8 cellular contexts compared by ENCODE assay signal in the genomic region with DNA sequence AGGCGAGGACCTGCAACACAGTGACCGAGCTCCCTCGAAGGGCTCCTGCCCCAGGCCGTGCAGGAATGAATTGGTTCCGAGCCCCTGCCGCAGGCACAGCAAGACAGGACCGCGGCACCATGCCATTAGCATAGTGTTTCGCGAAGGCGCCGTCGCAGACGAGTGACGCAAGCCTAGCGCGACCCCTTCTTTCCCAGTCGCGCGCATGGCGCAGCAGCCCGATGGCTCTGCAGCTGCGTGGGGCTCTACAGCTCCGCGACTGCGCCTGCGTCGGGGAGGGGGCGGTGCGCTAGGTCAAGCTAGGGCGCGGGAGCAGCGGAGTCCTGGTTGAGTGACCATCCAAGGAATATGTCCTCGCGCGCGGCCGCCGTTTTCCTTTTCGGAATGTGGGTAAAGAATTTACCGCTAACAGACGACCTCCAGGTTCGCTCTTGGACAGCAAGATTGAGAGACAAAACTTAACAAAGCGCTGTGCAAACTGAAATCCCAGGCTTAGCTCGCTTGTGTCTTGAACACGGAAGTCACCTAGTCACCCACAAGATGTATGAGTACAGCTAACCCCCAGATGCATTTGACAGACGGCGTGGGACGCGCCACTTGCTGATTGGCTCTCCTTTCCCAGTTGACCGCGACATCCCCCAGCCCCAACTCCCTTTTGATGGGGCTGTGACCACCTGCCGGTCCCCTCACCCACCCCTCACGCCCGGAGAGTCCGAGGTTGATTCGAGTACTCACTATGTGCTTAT. TPM values are rescaled to one million over a fixed set of nuclear protein-coding genes. Genes with fewer than 3 reads are reported as not detected.
DNase-seq lines count a peak whose midpoint lies in the region; ATAC-seq, FAIRE-seq and TF ChIP-seq lines count a peak whose summit lies in the region.

A gene (minus strand): TSS at position 164 of the 746 bp plus-strand sequence. CDS start 32 bp downstream, at position 132.

- peak; percentile 93 for ATAC-seq in GM21576 (IDR thresholded peaks at IDR 0.05; ENCODE audit: unreplicated experiment)

- H3K9me3 Mint-ChIP-seq in IgD-negative memory B cell, result no peaks in the 10 kb centered on the region

- H3K9ac ChIP-seq in endothelial cell of umbilical vein (replicated peaks; ENCODE audit: extremely low read depth, insufficient read depth, low read length), result peak within 1 kb of the TSS; percentile 82

- H3K36me3 Mint-ChIP-seq in IgD-negative memory B cell, result peaks cover 2% of the 10 kb centered on the region

- H3K4me3 Mint-ChIP-seq in IgD-negative memory B cell, result peak within 1 kb of the TSS; percentile 97 to 100 (median 98)

- peak within 1 kb of the TSS; percentile 95 to 99 (median 97) for H3K27ac Mint-ChIP-seq in IgD-negative memory B cell

- no peaks in the 10 kb centered on the region for H3K36me3 ChIP-seq in endothelial cell of umbilical vein (ENCODE audit: control insufficient read depth in 2 of 2, extremely low read depth in 1 of 2, insufficient read depth in 2 of 2, low read length in 2 of 2)

- peak; percentile 69 for FAIRE-seq in endothelial cell of umbilical vein (lab: Jason Lieb, UNC)

- CTCF ChIA-PET in endothelial cell of umbilical vein (lab: Charles Lee), result interaction anchor here (1.0 to 1.6 kb wide), 4 partner anchors 11 to 276 kb away, joined by 3 to 4 read pairs (median 3); no protein-coding TSS in a partner anchor

- no peak for TF ChIP-seq CTCF in endothelial cell of umbilical vein (IDR thresholded peaks at IDR 0.05; ENCODE audit: extremely low read depth in 1 of 2, insufficient read depth in 1 of 2, low read depth in 1 of 2, low read length in 2 of 2)

- no peaks in the 10 kb centered on the region for H4K20me1 ChIP-seq in endothelial cell of umbilical vein (replicated peaks; ENCODE audit: control insufficient read depth, extremely low read depth, insufficient read depth, low read length)

- intact Hi-C loops in endothelial cell of umbilical vein (cut with micrococcal nuclease), result loop anchor here (1.0 kb wide), 2 partner anchors 24 to 304 kb away; a partner anchor contains a TSS

- BruUV-seq in endothelial cell of umbilical vein (replicated peaks; lab: Mats Ljungman, UMichigan), result TSS peak; percentile 99

- dilution Hi-C loops in endothelial cell of umbilical vein (cut with MboI; ENCODE audit: extremely low pct_ligation_motif_present, low sequenced_read_pairs), result no loop called here

- peak; percentile 90 for TF ChIP-seq POLR2A in endothelial cell of umbilical vein (IDR thresholded peaks at IDR 0.05; ENCODE audit: low read depth, low read length)

- peak within 1 kb of the TSS; percentile 96 for H3K4me2 ChIP-seq in endothelial cell of umbilical vein (ENCODE audit: insufficient read depth, low read length)

- POLR2A ChIA-PET in endothelial cell of umbilical vein (lab: Charles Lee), result interaction anchor here (0.5 to 1.8 kb wide), 2 partner anchors 25 to 479 kb away, joined by 3 to 6 read pairs; a partner anchor contains a TSS

- peaks cover 33% of the 10 kb centered on the region for H3K79me2 ChIP-seq in endothelial cell of umbilical vein (ENCODE audit: control insufficient read depth, insufficient read depth, low read length)

- no peaks in the 10 kb centered on the region for H3K27me3 Mint-ChIP-seq in IgD-negative memory B cell

- H3K27me3 ChIP-seq in endothelial cell of umbilical vein (ENCODE audit: control insufficient read depth in 2 of 2, insufficient read depth in 2 of 2, low read length in 2 of 2), result no peaks in the 10 kb centered on the region

- H3K9me1 ChIP-seq in endothelial cell of umbilical vein (replicated peaks; ENCODE audit: control insufficient read depth, extremely low read depth, insufficient read depth, low read length), result no peaks in the 10 kb centered on the region

- peak within 1 kb of the TSS; percentile 78 to 89 (median 85) for H3K4me3 ChIP-seq in endothelial cell of umbilical vein (replicated peaks in 1 of 3; ENCODE audit: insufficient read depth in 1 of 3, low read depth in 1 of 3, low read length in 3 of 3)

- no peaks in the 10 kb centered on the region for H3K9me3 ChIP-seq in endothelial cell of umbilical vein (replicated peaks; ENCODE audit: control insufficient read depth, insufficient read depth, low read length)

- H3K4me1 ChIP-seq in endothelial cell of umbilical vein (ENCODE audit: control insufficient read depth, extremely low read depth, insufficient read depth, low read length), result peaks cover 12% of the 10 kb centered on the region

- peak within 1 kb of the TSS; percentile 93 for H2AFZ ChIP-seq in endothelial cell of umbilical vein (ENCODE audit: low read depth, low read length)

- peaks cover 22 to 25% (median 24%) of the 10 kb centered on the region in 3 donors for H3K4me1 Mint-ChIP-seq in IgD-negative memory B cell

- DNase-seq in DMS153 (lab: John Stamatoyannopoulos, UW), result peak; percentile 91
- DNase-seq in OCI-M1 (lab: John Stamatoyannopoulos, UW), result peak; percentile 97
- DNase-seq in activated T-cell treated with anti-CD3 and anti-CD28 coated beads for 1 hour (ENCODE audit: low read depth), result peak; percentile 96
- peak; percentile 96 for DNase-seq in endothelial cell of umbilical vein (ENCODE audit: low read depth, low spot score)
- DNase-seq in midbrain (lab: John Stamatoyannopoulos, UW), result peak; percentile 96
- peak; percentile 96 to 97 for DNase-seq in stimulated activated CD8-positive, alpha-beta memory T cell treated with anti-CD3 and anti-CD28 coated beads, Interleukin-15, amount 100 ng/mL, for 48 hours (ENCODE audit: low read depth in 2 of 2)

- H3K27ac ChIP-seq in endothelial cell of umbilical vein (ENCODE audit: insufficient read depth, low read depth, low read length), result peak within 1 kb of the TSS; percentile 62

TF ChIP-seq in endothelial cell of umbilical vein, 7 proteins besides CTCF, POLR2A, EP300 and RAD21:
- TF ChIP-seq EZH2 (IDR thresholded peaks at IDR 0.05; ENCODE audit: borderline replicate concordance, low read depth, low read length, severe bottlenecking), result no peak
- no peak for TF ChIP-seq JUN (IDR thresholded peaks at IDR 0.05; ENCODE audit: borderline replicate concordance, insufficient read depth, insufficient read length, low read depth)
- peak; percentile 98 for TF ChIP-seq MYC (IDR thresholded peaks at IDR 0.05; ENCODE audit: low read depth, low read length)
- TF ChIP-seq, protein P1, sequence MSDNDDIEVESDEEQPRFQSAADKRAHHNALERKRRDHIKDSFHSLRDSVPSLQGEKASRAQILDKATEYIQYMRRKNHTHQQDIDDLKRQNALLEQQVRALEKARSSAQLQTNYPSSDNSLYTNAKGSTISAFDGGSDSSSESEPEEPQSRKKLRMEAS (IDR thresholded peaks at IDR 0.05; ENCODE audit: insufficient read depth, insufficient read length), result peak; percentile 82
- TF ChIP-seq POLR2AphosphoS5 (IDR thresholded peaks at IDR 0.05; ENCODE audit: insufficient read depth, low read depth, low read length), result peak; percentile 92
- TF ChIP-seq GATA2 (IDR thresholded peaks at IDR 0.05; ENCODE audit: insufficient read depth, insufficient read length, low read depth, low read length), result no peak
- TF ChIP-seq FOS (IDR thresholded peaks at IDR 0.05; ENCODE audit: borderline replicate concordance, insufficient read depth, low read length), result no peak

RNA-seq across cellular contexts. Expression of the gene that starts here (rescaled TPM):
- polyA plus RNA-seq in IgD-negative memory B cell (20.0 TPM), endothelial cell of umbilical vein (4.2 and 4.6 TPM in 2 replicates)
- total RNA-seq in endothelial cell of umbilical vein, result 13.6 and 14.9 TPM in 2 replicates
- 7.9 and 8.1 TPM in 2 replicates for polyA plus RNA-seq in endothelial cell of umbilical vein (2011; cell fraction: cytosol; rRNA removed)
- polyA plus RNA-seq in endothelial cell of umbilical vein (2011; cell fraction: nucleus; rRNA removed), result 9.9 and 11.1 TPM in 2 replicates
- polyA plus RNA-seq in endothelial cell of umbilical vein (2012), result 19.1 and 24.5 TPM in 2 replicates
- polyA minus RNA-seq in endothelial cell of umbilical vein, result 3.9 and 4.5 TPM in 2 replicates
- polyA minus RNA-seq in endothelial cell of umbilical vein (2011; cell fraction: cytosol; rRNA and poly(A)+ RNA removed), result 7.8 TPM
- 7.9 and 8.6 TPM in 2 replicates for polyA minus RNA-seq in endothelial cell of umbilical vein (2011; cell fraction: nucleus; rRNA and poly(A)+ RNA removed)

Comparison
In these comparisons a context has a peak if more than half of its experiments do, and no peak if none do; other contexts are left out.
1. Peak in every context shown above with its lines: DNase-seq, ATAC-seq, H3K4me3 ChIP-seq and H3K27ac ChIP-seq.